Comparison of ENCODE assay signal across 8 cellular contexts in the genomic region with DNA sequence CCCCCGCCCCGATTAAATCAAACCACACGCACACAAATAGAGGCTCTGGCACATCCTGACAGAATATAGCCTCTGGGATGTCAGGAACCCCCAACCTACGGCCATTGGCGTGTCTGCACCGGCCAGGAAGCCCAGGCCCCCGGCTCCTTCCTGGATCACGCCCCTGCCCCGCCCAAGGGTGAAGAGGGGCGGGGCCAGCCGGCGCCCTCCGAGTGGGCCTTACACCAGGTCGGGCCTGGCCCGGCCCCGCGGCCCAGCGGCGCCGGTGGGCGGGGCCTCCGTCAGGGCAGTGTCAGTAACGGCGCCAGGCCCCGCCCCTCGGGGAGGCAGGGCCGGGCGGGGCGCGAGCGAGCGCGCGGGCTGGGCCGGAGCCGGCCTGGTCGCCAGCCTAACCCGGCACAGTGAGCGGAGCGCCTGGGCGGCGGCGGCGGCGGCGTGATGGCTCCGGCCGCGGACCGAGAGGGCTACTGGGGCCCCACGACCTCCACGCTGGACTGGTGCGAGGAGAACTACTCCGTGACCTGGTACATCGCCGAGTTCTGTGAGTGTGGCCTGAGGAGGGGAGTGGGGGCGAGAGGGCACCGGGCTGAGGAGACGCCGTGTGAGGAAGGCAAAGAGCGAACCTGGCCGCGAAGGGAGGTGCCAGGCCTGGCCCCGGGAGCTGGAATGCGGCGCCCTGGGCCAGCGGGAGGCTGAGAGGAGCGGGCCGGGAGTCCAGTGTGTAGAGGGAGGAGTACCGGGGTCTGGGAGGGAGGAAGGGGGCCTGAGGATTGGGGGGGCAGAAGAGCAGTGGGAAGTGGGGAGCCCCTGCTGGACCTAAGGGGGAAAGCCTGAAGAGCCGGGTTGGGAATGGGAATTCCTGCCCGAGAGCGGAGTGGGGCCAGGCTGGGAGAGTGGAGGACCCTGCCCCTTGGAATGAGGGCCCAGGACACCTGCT. TPM values are rescaled to one million over a fixed set of nuclear protein-coding genes. Genes with fewer than 3 reads are reported as not detected.
DNase-seq lines count a peak whose midpoint lies in the region; ATAC-seq lines count a peak whose summit lies in the region.

A gene (plus strand): TSS at position 380 of the 937 bp plus-strand sequence. CDS start 59 bp downstream, at position 439.

- ATAC-seq in GM19023 (IDR thresholded peaks at IDR 0.05; ENCODE audit: unreplicated experiment) (peak; percentile 97), HG03196 (IDR thresholded peaks at IDR 0.05; ENCODE audit: unreplicated experiment) (peak; percentile 98)

- DNase-seq in Ammon's horn (ENCODE audit: low spot score) (peak; percentile 92), NCI-H345 (lab: John Stamatoyannopoulos, UW) (peak; percentile 90), cerebellum (ENCODE audit: low spot score) (peak; percentile 98), kidney tubule cell (ENCODE audit: low spot score) (peak; percentile 94)
- DNase-seq in activated CD4-positive, CD25-positive, alpha-beta regulatory T cell treated with anti-CD3 and anti-CD28 coated beads, Interleukin-2, amount 50 U/mL, for 72 hours, result peak; percentile 90
- peak; percentile 50 to 92 (median 80) for DNase-seq in stimulated activated CD4-positive, alpha-beta T cell treated with anti-CD3 and anti-CD28 coated beads, Interleukin-1b, Interleukin-23, amount 100 ng/mL, for 24 hours (ENCODE audit: low read depth in 4 of 4, low spot score in 1 of 4)

RNA-seq across cellular contexts. Expression of the gene that starts here (rescaled TPM):
- 16.0 TPM for total RNA-seq in cerebellum

Comparison
In these comparisons a context has a peak if more than half of its experiments do, and no peak if none do; other contexts are left out.
1. Peak in every context shown above with its lines: DNase-seq and ATAC-seq.